In genomic region chr15:89847101-89847500, GRCh38 we compare ENCODE assay signal across 26 cellular contexts. TPM values are rescaled to one million over a fixed set of nuclear protein-coding genes. Genes with fewer than 3 reads are reported as not detected.
DNase-seq lines count a peak whose midpoint lies in the region; ATAC-seq and TF ChIP-seq lines count a peak whose summit lies in the region.
"Had no signal": no experiment of that assay in that cellular context is flagged by ENCODE, and none has a peak within 500 bp of the region (broad histone marks: within the 10 kb centered on the region; RNA-seq: fewer than 3 reads in every experiment).

No MANE protein-coding gene starts in this region.

- H3K4me3 Mint-ChIP-seq in osteocyte (ENCODE audit: unreplicated experiment): no peak overlapping the region
- H3K4me3 Mint-ChIP-seq: activated B cell treated with CpG ODN at 0.5 μM for 24 hours; activated naive CD8-positive, alpha-beta T cell treated with anti-CD3 and anti-CD28 coated beads, Interleukin-2, amount 10 ng/mL, durations not matched to agents 7 days and 5 days; IgD-negative memory B cell; nephron; stimulated activated naive CD8-positive, alpha-beta T cell treated with anti-CD3 and anti-CD28 coated beads, Interleukin-15, Interleukin-2, amounts not matched to agents 100 ng/mL and 50 ng/mL, for 24 hours had no signal

- H3K4me1 Mint-ChIP-seq in osteocyte (ENCODE audit: unreplicated experiment): peaks cover 50% of the 10 kb centered on the region
- H3K4me1 Mint-ChIP-seq: nephron had no signal

- POLR2A ChIA-PET in Panc1 (lab: Charles Lee): no interaction called here

- no peak overlapping the region for H2AFZ ChIP-seq in fibroblast of lung (ENCODE audit: low read length)
- H2AFZ ChIP-seq: parathyroid adenoma had no signal

- H3K4me2 ChIP-seq in fibroblast of lung (ENCODE audit: extremely low read depth, insufficient read depth, low read length): no peak overlapping the region

- H3K27me3 ChIP-seq in Panc1 (ENCODE audit: control insufficient read depth, insufficient read depth, low read length) (no peaks in the 10 kb centered on the region), fibroblast of lung (ENCODE audit: control insufficient read depth, insufficient read depth, low read length) (no peaks in the 10 kb centered on the region)
- H3K27me3 ChIP-seq: gastroesophageal sphincter, testis had no signal

- H3K79me2 ChIP-seq in fibroblast of lung (ENCODE audit: control insufficient read depth, insufficient read depth, low read length): no peaks in the 10 kb centered on the region
- H3K79me2 ChIP-seq: parathyroid adenoma had no signal

- no peaks in the 10 kb centered on the region for H3K27me3 Mint-ChIP-seq in osteocyte (ENCODE audit: unreplicated experiment)
- H3K27me3 Mint-ChIP-seq: activated B cell treated with CpG ODN at 0.5 μM for 24 hours; activated naive CD8-positive, alpha-beta T cell treated with anti-CD3 and anti-CD28 coated beads, Interleukin-2, amount 10 ng/mL, durations not matched to agents 7 days and 5 days; IgD-negative memory B cell; stimulated activated naive CD8-positive, alpha-beta T cell treated with anti-CD3 and anti-CD28 coated beads, Interleukin-15, Interleukin-2, amounts not matched to agents 100 ng/mL and 50 ng/mL, for 24 hours had no signal

- intact Hi-C loops in Panc1 (cut with micrococcal nuclease; ENCODE audit: unreplicated experiment): no loop called here

- CTCF ChIA-PET in Panc1 (lab: Charles Lee): interaction anchor here (0.7 kb wide), 1 partner anchor 106 kb away, joined by 12 read pairs; no protein-coding TSS in a partner anchor

- H3K36me3 ChIP-seq in Panc1 (ENCODE audit: control insufficient read depth, insufficient read depth, low read length): no peaks in the 10 kb centered on the region
- peaks cover 2% of the 10 kb centered on the region for H3K36me3 ChIP-seq in fibroblast of lung (ENCODE audit: control insufficient read depth, insufficient read depth, low read length)

- no peak for TF ChIP-seq CTCF in Panc1 (IDR thresholded peaks at IDR 0.05)
- TF ChIP-seq CTCF in fibroblast of lung (conservative IDR thresholded peaks at IDR 0.05 in 1 of 2, IDR thresholded peaks at IDR 0.05 in 1 of 2; ENCODE audit: low read depth in 1 of 2, low read length in 2 of 2): no peak
- TF ChIP-seq CTCF in osteocyte (IDR thresholded peaks at IDR 0.05): no peak

- DNase-seq in CD1c-positive myeloid dendritic cell (ENCODE audit: extremely low spot score) (peak; percentile 5), Panc1 (ENCODE audit: low read depth, low spot score) (no peak), fibroblast of lung (ENCODE audit: low read depth in 2 of 2) (no peak), osteocyte (ENCODE audit: extremely low spot score, unreplicated experiment) (no peak), ecto neural progenitor cell (ENCODE audit: low spot score) (no peak)
- no peak for DNase-seq in activated CD4-positive, CD25-positive, alpha-beta regulatory T cell (lab: John Stamatoyannopoulos, UW)
- DNase-seq: activated B cell treated with CpG ODN at 0.5 μM for 24 hours; activated gamma-delta T cell treated with Interleukin-2 at 50 U/mL for 16 hours; activated naive CD8-positive, alpha-beta T cell treated with anti-CD3 and anti-CD28 coated beads, Interleukin-2, amount 10 ng/mL, durations not matched to agents 7 days and 5 days; activated T-cell treated with anti-CD3 and anti-CD28 coated beads, Interleukin-2, amount 50 U/mL, for 48 hours; central memory CD4-positive, alpha-beta T cell; COR-L47; dermis blood vessel endothelial cell; NCI-H1436 treated with DMSO at 0.1 percent for 48 hours; NCI-H774; retina; small intestine; testis had no signal

- H3K27ac ChIP-seq in Panc1 (ENCODE audit: low read length) (peak overlapping the region; percentile 30), fibroblast of lung (ENCODE audit: insufficient read depth, low read length) (peak overlapping the region; percentile 90)
- H3K27ac ChIP-seq: gastroesophageal sphincter, parathyroid adenoma, testis had no signal

- BruUV-seq in Panc1 (replicated peaks; lab: Mats Ljungman, UMichigan): no TSS peak

- H4K20me1 ChIP-seq in fibroblast of lung (ENCODE audit: control insufficient read depth, extremely low read depth, insufficient read depth, low read length): no peaks in the 10 kb centered on the region

- no peaks in the 10 kb centered on the region for H3K9me3 ChIP-seq in Panc1 (ENCODE audit: control insufficient read depth, insufficient read depth, low read depth, low read length)
- no peaks in the 10 kb centered on the region for H3K9me3 ChIP-seq in fibroblast of lung (ENCODE audit: control insufficient read depth, insufficient read depth, low read depth, low read length)
- H3K9me3 ChIP-seq: gastroesophageal sphincter, testis had no signal

- peaks cover 30% of the 10 kb centered on the region for H3K36me3 Mint-ChIP-seq in osteocyte (ENCODE audit: unreplicated experiment)

- H3K4me3 ChIP-seq in Panc1 (ENCODE audit: low read depth in 2 of 2, low read length in 2 of 2) (no peak overlapping the region), fibroblast of lung (replicated peaks in 1 of 4; ENCODE audit: control extremely low read depth in 1 of 4, insufficient read depth in 1 of 4, low read depth in 3 of 4, low read length in 4 of 4) (no peak overlapping the region)
- H3K4me3 ChIP-seq: gastroesophageal sphincter, testis had no signal

- no peak for ATAC-seq in Panc1
- no peak for ATAC-seq in HG03135 (IDR thresholded peaks at IDR 0.05; ENCODE audit: unreplicated experiment)
- ATAC-seq: gastroesophageal sphincter had no signal

- no peak overlapping the region for H3K9ac ChIP-seq in fibroblast of lung (ENCODE audit: insufficient read depth, low read length)
- H3K9ac ChIP-seq: parathyroid adenoma had no signal

- H3K27ac Mint-ChIP-seq in osteocyte (ENCODE audit: unreplicated experiment): peak overlapping the region; percentile 86
- H3K27ac Mint-ChIP-seq: activated B cell treated with CpG ODN at 0.5 μM for 24 hours; activated naive CD8-positive, alpha-beta T cell treated with anti-CD3 and anti-CD28 coated beads, Interleukin-2, amount 10 ng/mL, durations not matched to agents 7 days and 5 days; IgD-negative memory B cell; nephron; stimulated activated naive CD8-positive, alpha-beta T cell treated with anti-CD3 and anti-CD28 coated beads, Interleukin-15, Interleukin-2, amounts not matched to agents 100 ng/mL and 50 ng/mL, for 24 hours had no signal

- H3K4me1 ChIP-seq in Panc1 (ENCODE audit: control insufficient read depth, insufficient read depth, low read length) (peaks cover 23% of the 10 kb centered on the region), fibroblast of lung (ENCODE audit: control insufficient read depth, extremely low read depth, insufficient read depth, low read length) (peaks cover 26% of the 10 kb centered on the region)
- H3K4me1 ChIP-seq: parathyroid adenoma, testis had no signal

- in situ Hi-C loops in Panc1 (cut with HindIII; ENCODE audit: low pct_unique_long_range_greater_than_20kb, low sequenced_read_pairs): no loop called here

- H3K9me3 Mint-ChIP-seq in osteocyte (ENCODE audit: unreplicated experiment): no peaks in the 10 kb centered on the region
- H3K9me3 Mint-ChIP-seq: activated B cell treated with CpG ODN at 0.5 μM for 24 hours; activated naive CD8-positive, alpha-beta T cell treated with anti-CD3 and anti-CD28 coated beads, Interleukin-2, amount 10 ng/mL, durations not matched to agents 7 days and 5 days; IgD-negative memory B cell; nephron; stimulated activated naive CD8-positive, alpha-beta T cell treated with anti-CD3 and anti-CD28 coated beads, Interleukin-15, Interleukin-2, amounts not matched to agents 100 ng/mL and 50 ng/mL, for 24 hours had no signal

RNA-seq across cellular contexts. Expression of gene ANPEP, which starts 32.4 kb away (rescaled TPM):
- total RNA-seq in Panc1 (2021; ENCODE audit: unreplicated experiment) (183 TPM), fibroblast of lung (21.6 and 70.8 TPM in 2 replicates), osteocyte (93.1 and 95.4 TPM in 2 replicates)
- 194 TPM for polyA plus RNA-seq in Panc1 (2012; ENCODE audit: insufficient read length)
- polyA plus RNA-seq in fibroblast of lung: 72.8 and 116 TPM in 2 replicates
- 144 and 173 TPM in 2 replicates for polyA plus RNA-seq in fibroblast of lung (2012)
- 363 and 403 TPM in 2 replicates for polyA minus RNA-seq in fibroblast of lung (ENCODE audit: low replicate concordance)
- total RNA-seq: G401, SK-MEL-5 had no signal

RNA-seq across cellular contexts. Expression of gene AP3S2, which starts 46.7 kb away (rescaled TPM):
- total RNA-seq in Panc1 (2021; ENCODE audit: unreplicated experiment) (24.6 TPM), fibroblast of lung (49.1 and 69.5 TPM in 2 replicates), osteocyte (26.9 and 29.3 TPM in 2 replicates)
- 10.6 TPM for polyA plus RNA-seq in Panc1 (2012; ENCODE audit: insufficient read length)
- 44.5 and 54.4 TPM in 2 replicates for polyA plus RNA-seq in fibroblast of lung
- 26.1 and 30.1 TPM in 2 replicates for polyA plus RNA-seq in fibroblast of lung (2012)
- 17.2 and 42.8 TPM in 2 replicates for polyA minus RNA-seq in fibroblast of lung (ENCODE audit: low replicate concordance)
